Comparison of ENCODE assay signal across 8 cellular contexts in genomic region chr4:27084685-27085356, GRCh38.
A peak's percentile ranks its signal among the peaks of the same experiment; 100 is the strongest.
DNase-seq lines count a peak whose midpoint lies in the region; ATAC-seq and TF ChIP-seq lines count a peak whose summit lies in the region.

No MANE protein-coding gene starts in this region.

- no peaks in the 10 kb centered on the region for H3K4me1 ChIP-seq in HEK293 (ENCODE audit: control insufficient read depth, insufficient read depth, low read length)
- peaks cover 12% of the 10 kb centered on the region for H3K4me1 ChIP-seq in left ventricle myocardium inferior

- H3K36me3 Mint-ChIP-seq in activated T-cell treated with anti-CD3 and anti-CD28 coated beads, Interleukin-2, amount 50 U/mL, for 4 hours (ENCODE audit: insufficient read depth) = no peaks in the 10 kb centered on the region

- POLR2A ChIA-PET in HEK293 (lab: Yijun Ruan, JAX) = no interaction called here

- H3K36me3 ChIP-seq in HEK293 (ENCODE audit: control insufficient read depth in 2 of 2, insufficient read depth in 1 of 2, low read length in 2 of 2) (no peaks in the 10 kb centered on the region), left ventricle myocardium inferior (no peaks in the 10 kb centered on the region)

- intact Hi-C loops in left ventricle myocardium inferior (cut with micrococcal nuclease) = no loop called here

- peaks cover 72% of the 10 kb centered on the region for H3K27me3 ChIP-seq in left ventricle myocardium inferior (ENCODE audit: low read depth)

- peak; percentile 32 for DNase-seq in AG08396 (ENCODE audit: low spot score)
- no peak for DNase-seq in activated T-cell treated with anti-CD3 and anti-CD28 coated beads, Interleukin-2, amount 50 U/mL, for 4 hours
- peak; percentile 24 for DNase-seq in left ventricle myocardium inferior
- peak; percentile 57 for DNase-seq in putamen (ENCODE audit: low spot score)

- no peaks in the 10 kb centered on the region for H3K9me3 ChIP-seq in HEK293 (ENCODE audit: control insufficient read depth, insufficient read depth, low read depth, low read length)
- no peaks in the 10 kb centered on the region for H3K9me3 ChIP-seq in left ventricle myocardium inferior (replicated peaks)

- H3K27ac ChIP-seq in HEK293 (ENCODE audit: extremely low read depth, low read depth, low read length) (no peak overlapping the region), left ventricle myocardium inferior (replicated peaks) (no peak overlapping the region)

- H3K4me1 Mint-ChIP-seq in activated T-cell treated with anti-CD3 and anti-CD28 coated beads, Interleukin-2, amount 50 U/mL, for 4 hours (ENCODE audit: low read depth) = peaks cover 6% of the 10 kb centered on the region

- H3K4me3 Mint-ChIP-seq in activated T-cell treated with anti-CD3 and anti-CD28 coated beads, Interleukin-2, amount 50 U/mL, for 4 hours = peak overlapping the region; percentile 19

- ATAC-seq in activated T-cell treated with anti-CD3 and anti-CD28 coated beads, Interleukin-2, amount 50 U/mL, for 4 hours = peak; percentile 23 to 50
- no peak for ATAC-seq in GM21515 (IDR thresholded peaks at IDR 0.05; ENCODE audit: unreplicated experiment)
- ATAC-seq in GM21825 (IDR thresholded peaks at IDR 0.05; ENCODE audit: unreplicated experiment) = no peak
- no peak for ATAC-seq in GM19023 (IDR thresholded peaks at IDR 0.05; ENCODE audit: unreplicated experiment)

- peak; percentile 45; the same call in 1 of the 2 replicates for TF ChIP-seq CTCF in HEK293 (tag by site-specific recombination; IDR thresholded peaks at IDR 0.05)
- no peak for TF ChIP-seq CTCF in left ventricle myocardium inferior (IDR thresholded peaks at IDR 0.05; ENCODE audit: borderline replicate concordance)

- H3K4me3 ChIP-seq in HEK293 (ENCODE audit: low read depth, low read length) (peak overlapping the region; percentile 32), left ventricle myocardium inferior (peak overlapping the region; percentile 58)

- H3K27me3 Mint-ChIP-seq in activated T-cell treated with anti-CD3 and anti-CD28 coated beads, Interleukin-2, amount 50 U/mL, for 4 hours (ENCODE audit: low read depth) = peaks cover 50% of the 10 kb centered on the region

- CTCF ChIA-PET in HEK293 (lab: Yijun Ruan, JAX) = interaction anchor here (0.6 to 1.5 kb wide), 5 partner anchors 32 to 214 kb away, joined by 3 to 5 read pairs (median 3); no protein-coding TSS in a partner anchor

- no peaks in the 10 kb centered on the region for H3K9me3 Mint-ChIP-seq in activated T-cell treated with anti-CD3 and anti-CD28 coated beads, Interleukin-2, amount 50 U/mL, for 4 hours

TF ChIP-seq in HEK293, 187 proteins besides CTCF, POLR2A, EP300 and RAD21:
- TF ChIP-seq ZNF654 (tag by site-specific recombination; IDR thresholded peaks at IDR 0.05; ENCODE audit: low read depth) = peak; percentile 35
- TF ChIP-seq ZFP69B (tag by site-specific recombination; IDR thresholded peaks at IDR 0.05) = no peak

Comparison
In these comparisons a context has a peak if more than half of its experiments do, and no peak if none do; other contexts are left out.
1. ATAC-seq: peak in activated T-cell treated with anti-CD3 and anti-CD28 coated beads, Interleukin-2, amount 50 U/mL, for 4 hours (2 of 2); none in GM21515 (single experiment), GM21825 (single experiment) and GM19023 (single experiment).